In the genomic region with DNA sequence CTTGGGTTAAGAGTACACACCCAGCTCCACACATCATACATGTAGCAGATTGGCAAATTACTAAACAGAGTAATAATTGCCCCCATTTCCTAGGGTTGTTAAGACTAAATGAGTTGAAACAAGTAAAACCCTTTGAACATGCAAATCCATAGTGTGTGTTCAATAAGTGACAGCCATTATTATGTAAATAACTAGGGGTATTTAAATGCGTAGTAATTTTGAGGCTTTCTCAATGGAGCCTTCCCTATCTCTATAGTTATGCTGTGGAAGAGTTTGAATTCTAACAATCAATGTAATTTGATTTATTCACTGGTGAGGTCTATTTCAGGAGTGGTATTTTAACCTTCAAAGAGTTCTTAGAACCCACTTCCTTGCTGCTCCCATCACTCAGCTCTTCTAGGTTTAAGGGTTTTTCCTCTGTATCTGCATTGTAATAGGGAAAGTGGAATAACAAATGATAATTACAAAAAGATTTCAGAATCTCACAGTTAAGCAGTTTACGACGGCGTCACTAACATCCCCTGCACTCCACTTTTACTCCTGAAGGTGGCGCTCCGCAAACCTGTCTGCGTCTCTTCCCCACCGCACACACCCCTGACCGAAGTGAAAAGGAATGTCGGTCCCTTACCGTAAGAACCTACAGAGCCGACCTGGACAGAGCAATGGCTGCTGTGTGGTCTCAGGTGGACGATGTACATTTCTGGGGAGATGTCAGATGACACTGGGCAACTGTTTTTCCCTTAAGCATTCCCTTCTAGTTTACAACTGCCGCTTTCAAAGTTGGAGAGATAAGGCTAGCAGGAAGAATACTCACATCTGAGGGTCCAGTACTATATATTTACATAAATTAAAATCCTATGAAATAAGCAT, we compare ENCODE assay signal across 8 cellular contexts.
DNase-seq lines count a peak whose midpoint lies in the region; ATAC-seq and TF ChIP-seq lines count a peak whose summit lies in the region.

No MANE protein-coding gene starts in this region.

- H3K27me3 ChIP-seq in MG63 (no peaks in the 10 kb centered on the region), endodermal cell (ENCODE audit: control insufficient read depth, insufficient read depth, low read length, poor library complexity, severe bottlenecking) (no peaks in the 10 kb centered on the region)

- CTCF ChIA-PET in activated CD8-positive, alpha-beta T cell treated with anti-CD3 and anti-CD28 coated beads, Interleukin-2, amount 10 ng/mL, durations not matched to agents 7 days and 5 days (lab: Charles Lee), result interaction anchor here (0.6 to 1.5 kb wide), 7 partner anchors 8 to 227 kb away, joined by 3 to 4 read pairs (median 3); no protein-coding TSS in a partner anchor

- no peaks in the 10 kb centered on the region for H3K36me3 Mint-ChIP-seq in activated CD8-positive, alpha-beta T cell treated with anti-CD3 and anti-CD28 coated beads, Interleukin-2, amount 10 ng/mL, durations not matched to agents 7 days and 5 days (ENCODE audit: low read depth)
- no peaks in the 10 kb centered on the region for H3K36me3 Mint-ChIP-seq in endodermal cell (ENCODE audit: low read depth)

- H3K4me3 Mint-ChIP-seq in activated CD8-positive, alpha-beta T cell treated with anti-CD3 and anti-CD28 coated beads, Interleukin-2, amount 10 ng/mL, durations not matched to agents 7 days and 5 days, result no peak overlapping the region
- peak overlapping the region; percentile 32 for H3K4me3 Mint-ChIP-seq in endodermal cell

- 0 to 13% methylated on average over 3 to 14 of the region's 14 CpGs for WGBS in endodermal cell (ENCODE audit: insufficient coverage in 1 of 2, insufficient read length in 1 of 2), 2 experiments

- POLR2A ChIA-PET in activated CD8-positive, alpha-beta T cell treated with anti-CD3 and anti-CD28 coated beads, Interleukin-2, amount 10 ng/mL, durations not matched to agents 7 days and 5 days (lab: Charles Lee), result no interaction called here

- no peaks in the 10 kb centered on the region for H3K9me3 ChIP-seq in MG63
- no peaks in the 10 kb centered on the region for H3K9me3 ChIP-seq in endodermal cell (ENCODE audit: control insufficient read depth, low read length)

- DNase-seq in COLO668 (lab: John Stamatoyannopoulos, UW; ENCODE audit: unreplicated experiment) (peak; percentile 34), MG63 (peak; percentile 47), endodermal cell (peak; percentile 92), mesenteric fat pad (ENCODE audit: low spot score) (peak; percentile 88)
- peak; percentile 68 for DNase-seq in activated CD8-positive, alpha-beta T cell treated with anti-CD3 and anti-CD28 coated beads, Interleukin-2, amount 10 ng/mL, durations not matched to agents 7 days and 5 days
- DNase-seq in stimulated activated CD8-positive, alpha-beta memory T cell treated with anti-CD3 and anti-CD28 coated beads, Interleukin-2, amount 100 ng/mL, for 48 hours (ENCODE audit: low read depth in 2 of 2), result peak; percentile 40 to 62

- peaks cover 5% of the 10 kb centered on the region for H3K4me1 Mint-ChIP-seq in activated CD8-positive, alpha-beta T cell treated with anti-CD3 and anti-CD28 coated beads, Interleukin-2, amount 10 ng/mL, durations not matched to agents 7 days and 5 days (ENCODE audit: low read depth)
- H3K4me1 Mint-ChIP-seq in endodermal cell, result peaks cover 19% of the 10 kb centered on the region

- no peak overlapping the region for H3K27ac ChIP-seq in endodermal cell (ENCODE audit: low read depth, low read length)

- ATAC-seq in GM21529 (IDR thresholded peaks at IDR 0.05; ENCODE audit: unreplicated experiment), result peak; percentile 78
- ATAC-seq in activated CD8-positive, alpha-beta T cell treated with anti-CD3 and anti-CD28 coated beads, Interleukin-2, amount 10 ng/mL, durations not matched to agents 7 days and 5 days, result peak; percentile 64
- ATAC-seq in HG03521 (IDR thresholded peaks at IDR 0.05; ENCODE audit: unreplicated experiment), result no peak

- H3K36me3 ChIP-seq in MG63, result no peaks in the 10 kb centered on the region; the same call in 1 of the 2 replicates
- no peaks in the 10 kb centered on the region for H3K36me3 ChIP-seq in endodermal cell (ENCODE audit: control insufficient read depth, insufficient read depth, low read length)

- H3K9me3 Mint-ChIP-seq in activated CD8-positive, alpha-beta T cell treated with anti-CD3 and anti-CD28 coated beads, Interleukin-2, amount 10 ng/mL, durations not matched to agents 7 days and 5 days (ENCODE audit: insufficient read depth), result no peaks in the 10 kb centered on the region
- no peaks in the 10 kb centered on the region for H3K9me3 Mint-ChIP-seq in endodermal cell

- TF ChIP-seq CTCF in endodermal cell (conservative IDR thresholded peaks at IDR 0.05), result peak; percentile 92

- H3K9ac ChIP-seq in endodermal cell (ENCODE audit: extremely low read depth, low read length, poor library complexity, severe bottlenecking), result no peak overlapping the region

- peaks cover 18% of the 10 kb centered on the region for H3K27me3 Mint-ChIP-seq in activated CD8-positive, alpha-beta T cell treated with anti-CD3 and anti-CD28 coated beads, Interleukin-2, amount 10 ng/mL, durations not matched to agents 7 days and 5 days (ENCODE audit: low read depth)
- H3K27me3 Mint-ChIP-seq in endodermal cell (ENCODE audit: insufficient read depth), result no peaks in the 10 kb centered on the region

- no peak overlapping the region for H3K27ac Mint-ChIP-seq in activated CD8-positive, alpha-beta T cell treated with anti-CD3 and anti-CD28 coated beads, Interleukin-2, amount 10 ng/mL, durations not matched to agents 7 days and 5 days
- H3K27ac Mint-ChIP-seq in endodermal cell, result peak overlapping the region; percentile 76

- H3K4me3 ChIP-seq in MG63, result no peak overlapping the region
- no peak overlapping the region for H3K4me3 ChIP-seq in endodermal cell (ENCODE audit: low read length)

- H3K4me1 ChIP-seq in endodermal cell (ENCODE audit: control insufficient read depth, insufficient read depth, low read length), result no peaks in the 10 kb centered on the region

Comparison
In these comparisons a context has a peak if more than half of its experiments do, and no peak if none do; other contexts are left out.
1. DNase-seq: peak in every context shown above with its lines; median percentile 92 in endodermal cell; 88 in mesenteric fat pad; 68 in activated CD8-positive, alpha-beta T cell treated with anti-CD3 and anti-CD28 coated beads, Interleukin-2, amount 10 ng/mL, durations not matched to agents 7 days and 5 days; 51 in stimulated activated CD8-positive, alpha-beta memory T cell treated with anti-CD3 and anti-CD28 coated beads, Interleukin-2, amount 100 ng/mL, for 48 hours; 47 in MG63; 34 in COLO668.